7 cellular contexts compared by ENCODE assay signal in genomic region chr6:27839303-27840081, GRCh38.
DNase-seq lines count a peak whose midpoint lies in the region; TF ChIP-seq lines count a peak whose summit lies in the region.

No MANE protein-coding gene starts in this region.

- peaks cover 21% of the 10 kb centered on the region for H3K4me1 ChIP-seq in HUES64 (ENCODE audit: insufficient read depth, low read length)

- DNase-seq in Daoy (ENCODE audit: low read depth) (peak; percentile 92), SW480 (ENCODE audit: low spot score) (peak; percentile 30), foreskin fibroblast (peak; percentile 75 to 90), retinal pigment epithelial cell (ENCODE audit: low read depth) (no peak), germinal center (ENCODE audit: low spot score) (no peak), DMS79 (lab: John Stamatoyannopoulos, UW) (no peak)

- WGBS in HUES64 = 4% methylated on average over 21 of the region's 21 CpGs

- TF ChIP-seq CTCF in foreskin fibroblast (IDR thresholded peaks at IDR 0.05; ENCODE audit: low read depth, low read length) = no peak
- no peak for TF ChIP-seq CTCF in retinal pigment epithelial cell (conservative IDR thresholded peaks at IDR 0.05; ENCODE audit: low read depth, low read length)

- H3K9ac ChIP-seq in HUES64 (ENCODE audit: low read depth, low read length) = peak overlapping the region; percentile 99

- H3K27me3 ChIP-seq in HUES64 (ENCODE audit: insufficient read depth, low read length) = no peaks in the 10 kb centered on the region

- peak overlapping the region; percentile 96 for H3K27ac ChIP-seq in HUES64 (ENCODE audit: low read depth, low read length)

- no peaks in the 10 kb centered on the region for H3K36me3 ChIP-seq in HUES64 (ENCODE audit: insufficient read depth, low read length)

- peak overlapping the region; percentile 86 for H3K4me3 ChIP-seq in HUES64 (ENCODE audit: low read length)
- H3K4me3 ChIP-seq in foreskin fibroblast (ENCODE audit: low read depth in 1 of 2, low read length in 2 of 2) = peak overlapping the region; percentile 76 to 80
- H3K4me3 ChIP-seq in retinal pigment epithelial cell (ENCODE audit: low read length) = peak overlapping the region; percentile 86

- no peaks in the 10 kb centered on the region for H3K9me3 ChIP-seq in HUES64 (ENCODE audit: insufficient read depth, low read depth, low read length)

Comparison
In these comparisons a context has a peak if more than half of its experiments do, and no peak if none do; other contexts are left out.
1. DNase-seq: peak in Daoy (single experiment), SW480 (single experiment) and foreskin fibroblast (2 of 2); none in retinal pigment epithelial cell (single experiment), germinal center (single experiment) and DMS79 (single experiment).
2. Peak in every context shown above with its lines, with median percentiles within 50 percentile points of each other: H3K4me3 ChIP-seq.